Comparison of ENCODE assay signal across 1 cellular context in genomic region chr14:22977684-22978486, GRCh38.
TF ChIP-seq lines count a peak whose summit lies in the region.

No MANE protein-coding gene starts in this region.

TF ChIP-seq in HCT116, 20 proteins besides CTCF, POLR2A, EP300 and RAD21 (continued from another document):
- TF ChIP-seq REST (IDR thresholded peaks at IDR 0.05; ENCODE audit: low read depth) (no peak), SP1 (IDR thresholded peaks at IDR 0.05; ENCODE audit: low read depth) (no peak)
